In genomic region chr6:28218312-28219248, GRCh38 we compare ENCODE assay signal across 8 cellular contexts. TPM values are rescaled to one million over a fixed set of nuclear protein-coding genes. Genes with fewer than 3 reads are reported as not detected.
A peak's percentile ranks its signal among the peaks of the same experiment; 100 is the strongest.
DNase-seq lines count a peak whose midpoint lies in the region; ATAC-seq, FAIRE-seq and TF ChIP-seq lines count a peak whose summit lies in the region.

No MANE protein-coding gene starts in this region.

- no peak for FAIRE-seq in pancreas (lab: Jason Lieb, UNC)

- H3K27ac ChIP-seq in BLaER1 (no peak overlapping the region), heart right ventricle (peak overlapping the region in 9 of 10 donors; percentile 75 to 90 (median 80)), pancreas (peak overlapping the region in 2 of 4 donors; percentile 22 to 47)

- peak overlapping the region; percentile 45; the same call in 1 of the 2 replicates for H3K4me2 ChIP-seq in BLaER1

- peak; percentile 78 for DNase-seq in NCI-H748 treated with DMSO at 0.1 percent for 48 hours (lab: John Stamatoyannopoulos, UW)
- DNase-seq in adipocyte (ENCODE audit: low read depth): peak; percentile 82
- peak; percentile 85 for DNase-seq in heart right ventricle
- DNase-seq in pancreas: peak; percentile 59 to 87 (median 71)

- H4K20me1 ChIP-seq in BLaER1: no peaks in the 10 kb centered on the region

- H3K4me3 ChIP-seq in BLaER1 (peak overlapping the region; percentile 36; the same call in 1 of the 2 replicates), adipocyte (ENCODE audit: low read length) (peak overlapping the region; percentile 87), heart right ventricle (peak overlapping the region; percentile 38 to 73 (median 63)), pancreas (peak overlapping the region; percentile 24 to 69 (median 52))

- 11% methylated on average over 55 to 56 of the region's 56 CpGs for WGBS in heart right ventricle, 2 donors
- 9 to 10% methylated on average over 51 to 55 of the region's 56 CpGs for WGBS in pancreas, 2 donors

- H3K9ac ChIP-seq in BLaER1: no peak overlapping the region
- H3K9ac ChIP-seq in adipocyte (ENCODE audit: low read length): peak overlapping the region; percentile 89

- H3K4me1 ChIP-seq in BLaER1 (no peaks in the 10 kb centered on the region), adipocyte (ENCODE audit: control insufficient read depth, insufficient read depth, low read length) (peaks cover 9% of the 10 kb centered on the region), heart right ventricle (peaks cover 2 to 16% (median 13%) of the 10 kb centered on the region in 9 donors), pancreas (no peaks in the 10 kb centered on the region)

- H3K9me3 ChIP-seq in BLaER1: no peaks in the 10 kb centered on the region
- no peaks in the 10 kb centered on the region for H3K9me3 ChIP-seq in adipocyte (ENCODE audit: control insufficient read depth, low read length)
- H3K9me3 ChIP-seq in heart right ventricle: no peaks in the 10 kb centered on the region
- H3K9me3 ChIP-seq in pancreas: no peaks in the 10 kb centered on the region

- ATAC-seq in GM18502 (IDR thresholded peaks at IDR 0.05; ENCODE audit: poor library complexity, unreplicated experiment): peak; percentile 73
- ATAC-seq in HG03139 (IDR thresholded peaks at IDR 0.05; ENCODE audit: unreplicated experiment): peak; percentile 60
- ATAC-seq in heart right ventricle: peak; percentile 94 to 97 (median 96)
- ATAC-seq in pancreas: peak; percentile 96 to 97 (median 97)
- no peak for ATAC-seq in HG03457 (IDR thresholded peaks at IDR 0.05; ENCODE audit: unreplicated experiment)

- H3K36me3 ChIP-seq in BLaER1 (no peaks in the 10 kb centered on the region), adipocyte (ENCODE audit: control insufficient read depth, insufficient read depth, low read length, severe bottlenecking) (no peaks in the 10 kb centered on the region), heart right ventricle (no peaks in the 10 kb centered on the region), pancreas (no peaks in the 10 kb centered on the region)

- intact Hi-C loops in heart right ventricle (cut with DNase I): loop anchor here in 3 of 10 donors (5.0 to 10.0 kb wide), 3 partner anchors 34 to 76 kb away; partner anchors contain the start of genes ZKSCAN4 (in 1 of the 3) and ZKSCAN8 (in 1 of the 3)
- intact Hi-C loops in pancreas (cut with DNase I): no loop called here

- TF ChIP-seq CTCF in heart right ventricle (IDR thresholded peaks at IDR 0.05): no peak
- no peak for TF ChIP-seq CTCF in pancreas (IDR thresholded peaks at IDR 0.05)

- H3K27me3 ChIP-seq in BLaER1 (peaks cover 69% of the 10 kb centered on the region), adipocyte (replicated peaks; ENCODE audit: control insufficient read depth, insufficient read depth, low read length) (peaks cover 7% of the 10 kb centered on the region), heart right ventricle (peaks cover 0 to 76% (median 51%) of the 10 kb centered on the region in 7 donors), pancreas (peaks cover 3 to 14% (median 8%) of the 10 kb centered on the region in 4 donors)

RNA-seq across cellular contexts. Expression of gene ZSCAN9, which starts 6.5 kb away (rescaled TPM):
- 10 to 100 TPM in 2 of 10 donors, 1 to 10 TPM in 8; 6.8 to 11.2 (median 8.8) TPM for total RNA-seq in heart right ventricle
- polyA plus RNA-seq in heart right ventricle: 10 to 100 TPM in 1 of 2 donors, 1 to 10 TPM in 1; 8.4 to 11.1 TPM
- total RNA-seq in pancreas: 1 to 10 TPM; 3.5 to 8.5 (median 4.6) TPM
- 10 to 100 TPM in 1 of 2 donors, 1 to 10 TPM in 1; 7.9 to 15.0 TPM for polyA plus RNA-seq in pancreas

RNA-seq across cellular contexts. Expression of gene ZKSCAN4, which starts 33.5 kb away (rescaled TPM):
- total RNA-seq in heart right ventricle (1 to 10 TPM in 9 of 10 donors, under 1 TPM in 1; 0.55 to 3.6 (median 2.9) TPM), pancreas (1 to 10 TPM; 1.4 to 3.4 (median 1.8) TPM)
- polyA plus RNA-seq in heart right ventricle (1 to 10 TPM; 1.7 to 2.0 TPM), pancreas (1 to 10 TPM; 2.0 to 2.6 TPM)

RNA-seq across cellular contexts. Expression of gene NKAPL, which starts 40.5 kb away (rescaled TPM):
- total RNA-seq in heart right ventricle: 1 to 10 TPM; 2.7 to 8.5 (median 6.5) TPM
- polyA plus RNA-seq in heart right ventricle: 1 to 10 TPM; 7.6 to 9.7 TPM
- under 1 TPM; 0.28 to 0.81 (median 0.51) TPM for total RNA-seq in pancreas
- 1 to 10 TPM in 1 of 2 donors, under 1 TPM in 1; 0.80 to 1.5 TPM for polyA plus RNA-seq in pancreas

RNA-seq across cellular contexts. Expression of gene ZSCAN26, which starts 48.4 kb away (rescaled TPM):
- total RNA-seq in heart right ventricle (10 to 100 TPM in 9 of 10 donors, 1 to 10 TPM in 1; 8.9 to 17.8 (median 12.8) TPM), pancreas (1 to 10 TPM; 3.6 to 7.6 (median 5.9) TPM)
- polyA plus RNA-seq in heart right ventricle (10 to 100 TPM in 1 of 2 donors, 1 to 10 TPM in 1; 7.5 to 12.7 TPM), pancreas (10 to 100 TPM in 1 of 2 donors, 1 to 10 TPM in 1; 6.8 to 11.7 TPM)

Comparison
In these comparisons a context has a peak if more than half of its experiments do, and no peak if none do; other contexts are left out.
1. H3K4me3 ChIP-seq: peak in every context shown above with its lines; median percentile 87 in adipocyte; 63 in heart right ventricle; 52 in pancreas; 36 in BLaER1.